In the genomic region with DNA sequence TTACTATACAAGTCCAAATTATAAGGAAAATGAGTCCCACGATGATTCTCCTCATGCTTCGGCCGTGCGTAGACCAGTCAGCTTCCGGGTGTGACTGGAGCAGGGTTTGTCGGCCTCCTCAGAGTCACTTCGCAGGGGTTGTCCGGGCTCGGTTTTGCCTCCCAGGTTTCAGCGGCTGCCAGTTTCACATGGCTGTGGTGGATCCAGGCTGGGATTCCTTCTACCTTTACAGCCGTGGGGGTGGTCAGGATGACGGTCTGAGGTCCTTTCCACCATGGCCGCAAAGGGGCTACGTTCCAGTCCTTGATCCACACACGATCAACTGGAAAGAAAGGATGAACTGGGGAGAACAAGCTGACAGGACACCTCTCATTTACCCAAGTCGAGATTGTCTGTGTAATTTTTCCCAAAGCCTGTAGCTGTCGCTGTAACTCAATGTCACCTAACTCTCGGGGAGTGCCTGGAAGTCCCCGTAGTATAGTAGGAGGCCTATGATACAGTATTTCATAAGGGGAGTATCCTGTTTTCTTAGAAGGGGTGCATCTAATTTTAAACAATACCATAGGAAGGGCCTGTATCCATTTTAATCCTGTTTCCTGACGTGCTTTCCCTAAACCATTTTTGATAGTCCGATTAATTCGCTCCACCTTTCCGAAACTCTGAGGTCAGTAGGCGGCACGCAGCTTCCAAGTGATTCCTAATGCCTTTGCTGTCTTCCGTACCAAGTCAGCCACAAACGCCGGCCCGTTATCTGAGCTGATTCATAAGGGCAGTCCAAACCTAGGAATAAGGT, we compare ENCODE assay signal across 8 cellular contexts. TPM values are rescaled to one million over a fixed set of nuclear protein-coding genes. Genes with fewer than 3 reads are reported as not detected.
DNase-seq lines count a peak whose midpoint lies in the region; ATAC-seq, FAIRE-seq and TF ChIP-seq lines count a peak whose summit lies in the region.
"Not testable (repeated sequence)": the region's sequence is repeated elsewhere in the genome, so short reads cannot be mapped to it uniquely, and the experiment has no call there.

No MANE protein-coding gene starts in this region.

- H3K4me3 ChIP-seq in bronchial epithelial cell (ENCODE audit: low read depth, low read length) = peak overlapping the region; percentile 14
- not testable (repeated sequence) for H3K4me3 ChIP-seq in lung, thoracic aorta

- not testable (repeated sequence) for H3K4me1 ChIP-seq in lung (ENCODE audit: control insufficient read depth in 2 of 2, insufficient read depth in 2 of 2, low read length in 2 of 2); thoracic aorta (ENCODE audit: control insufficient read depth in 1 of 2, low read depth in 2 of 2)

- DNase-seq in NAMALWA (ENCODE audit: low spot score) (peak; percentile 60), SK-MEL-5 (ENCODE audit: low read depth, low spot score) (peak; percentile 63), bronchial epithelial cell (ENCODE audit: low read depth) (peak; percentile 59), germinal center (ENCODE audit: low spot score) (peak; percentile 20), lung (ENCODE audit: low spot score) (peak; percentile 45)
- not testable (repeated sequence) for DNase-seq in thoracic aorta (ENCODE audit: low spot score)

- H3K27me3 ChIP-seq in bronchial epithelial cell (ENCODE audit: control insufficient read depth, insufficient read depth, low read length); lung (ENCODE audit: control insufficient read depth, insufficient read depth); thoracic aorta (replicated peaks; ENCODE audit: insufficient read depth): not testable (repeated sequence)

- not testable (repeated sequence) for FAIRE-seq in bronchial epithelial cell (lab: Jason Lieb, UNC)

- peak; percentile 34 for TF ChIP-seq CTCF in C4-2B (conservative IDR thresholded peaks at IDR 0.05)
- TF ChIP-seq CTCF in GM12873 (IDR thresholded peaks at IDR 0.05; ENCODE audit: insufficient read depth, low read depth, low read length, missing control alignments) = peak; percentile 68
- TF ChIP-seq CTCF in bronchial epithelial cell (IDR thresholded peaks at IDR 0.05; ENCODE audit: insufficient read depth, low read length, severe bottlenecking) = peak; percentile 59
- peak; percentile 11 for TF ChIP-seq CTCF in lung (IDR thresholded peaks at IDR 0.05; ENCODE audit: control extremely low read depth, extremely low read depth)
- TF ChIP-seq CTCF in thoracic aorta (IDR thresholded peaks at IDR 0.05) = peak; percentile 12

- WGBS in lung, 2 donors = 53 to 71% methylated on average over 29 of the region's 29 CpGs

- H3K36me3 ChIP-seq in bronchial epithelial cell (ENCODE audit: control insufficient read depth, insufficient read depth, low read length); lung (ENCODE audit: control insufficient read depth in 2 of 2, insufficient read depth in 2 of 2, low read length in 2 of 2); thoracic aorta: not testable (repeated sequence)

- in situ Hi-C loops in SK-MEL-5 (cut with HindIII; ENCODE audit: low pct_unique_long_range_greater_than_20kb, low sequenced_read_pairs) = not testable (repeated sequence)

- not testable (repeated sequence) for H3K27ac ChIP-seq in C4-2B, thoracic aorta
- peak overlapping the region in 1 of 2 donors; percentile 92 for H3K27ac ChIP-seq in lung (ENCODE audit: low read depth in 1 of 2, low read length in 1 of 2)

- ATAC-seq in lung (ENCODE audit: insufficient read depth, low FRiP score); thoracic aorta (ENCODE audit: insufficient number of reproducible peaks, low FRiP score, low read depth): not testable (repeated sequence)

- H3K9me3 ChIP-seq in lung (ENCODE audit: control insufficient read depth in 2 of 2, insufficient read depth in 1 of 2, low read length in 1 of 2); thoracic aorta: not testable (repeated sequence)

RNA-seq across cellular contexts. Expression of a gene that starts 5.8 kb away (rescaled TPM):
- 0.37 and 1.6 TPM in 2 replicates for total RNA-seq in SK-MEL-5 (2014; rRNA removed; shearing (Covaris generic))
- polyA plus RNA-seq in SK-MEL-5 (2015; cell fraction: cytosol; rRNA removed) = 2.0 and 2.8 TPM in 2 replicates
- polyA plus RNA-seq in SK-MEL-5 (2015; cell fraction: nucleus; rRNA removed) = 3.7 and 17.8 TPM in 2 replicates
- 0.38 and 0.53 TPM in 2 replicates for total RNA-seq in bronchial epithelial cell
- 1 to 10 TPM; 9.1 to 9.9 TPM for total RNA-seq in lung
- polyA plus RNA-seq in lung = 1 to 10 TPM; 5.8 to 9.8 TPM
- total RNA-seq in thoracic aorta = 1 to 10 TPM; 1.8 to 2.2 TPM

Comparison
In these comparisons a context has a peak if more than half of its experiments do, and no peak if none do; other contexts are left out.
1. CTCF ChIP-seq: peak in every context shown above with its lines; median percentile 68 in GM12873; 59 in bronchial epithelial cell; 34 in C4-2B; 12 in thoracic aorta; 11 in lung.